ENCODE assay signal across 8 cellular contexts in genomic region chr22:37659066-37659896, GRCh38. TPM values are rescaled to one million over a fixed set of nuclear protein-coding genes. Genes with fewer than 3 reads are reported as not detected.
DNase-seq lines count a peak whose midpoint lies in the region; ATAC-seq and TF ChIP-seq lines count a peak whose summit lies in the region.

No MANE protein-coding gene starts in this region.

- POLR2A ChIA-PET in activated CD4-positive, alpha-beta memory T cell treated with anti-CD3 and anti-CD28 coated beads, Interleukin-2, amount 10 ng/mL, durations not matched to agents 7 days and 5 days (lab: Charles Lee) = interaction anchor here (0.9 to 15.9 kb wide), 10 partner anchors 8 to 40 kb away, joined by 3 to 244 read pairs (median 10); partner anchors contain the start of genes LGALS1, NOL12 and SH3BP1

- no peak for ATAC-seq in Right ventricle myocardium inferior
- peak; percentile 7 for ATAC-seq in HG03064 (IDR thresholded peaks at IDR 0.05; ENCODE audit: low read depth, unreplicated experiment)
- no peak for ATAC-seq in HG02884 (IDR thresholded peaks at IDR 0.05; ENCODE audit: unreplicated experiment)

- H3K9me3 Mint-ChIP-seq in activated CD4-positive, alpha-beta memory T cell treated with anti-CD3 and anti-CD28 coated beads, Interleukin-2, amount 10 ng/mL, durations not matched to agents 7 days and 5 days = no peaks in the 10 kb centered on the region
- H3K9me3 Mint-ChIP-seq in glutamatergic neuron (ENCODE audit: unreplicated experiment) = peaks cover 12% of the 10 kb centered on the region

- CTCF ChIA-PET in activated CD4-positive, alpha-beta memory T cell treated with anti-CD3 and anti-CD28 coated beads, Interleukin-2, amount 10 ng/mL, durations not matched to agents 7 days and 5 days (lab: Charles Lee) = interaction anchor here (1.0 to 12.8 kb wide), 12 partner anchors 12 to 294 kb away, joined by 3 to 191 read pairs (median 5); partner anchors contain the start of genes C22orf23, GGA1, LGALS1 and NOL12

- no peaks in the 10 kb centered on the region for H3K9me3 ChIP-seq in left ventricle myocardium inferior (replicated peaks)

- peak overlapping the region; percentile 74 for H3K4me3 ChIP-seq in left ventricle myocardium inferior
- H3K4me3 ChIP-seq in skeletal muscle cell (ENCODE audit: low read depth, low read length) = peak overlapping the region; percentile 76

- peaks cover 19% of the 10 kb centered on the region for H3K36me3 Mint-ChIP-seq in activated CD4-positive, alpha-beta memory T cell treated with anti-CD3 and anti-CD28 coated beads, Interleukin-2, amount 10 ng/mL, durations not matched to agents 7 days and 5 days (ENCODE audit: low read depth)
- no peaks in the 10 kb centered on the region for H3K36me3 Mint-ChIP-seq in glutamatergic neuron (ENCODE audit: unreplicated experiment)

- intact Hi-C loops in left ventricle myocardium inferior (cut with micrococcal nuclease) = no loop called here
- intact Hi-C loops in Right ventricle myocardium inferior (cut with DNase I) = no loop called here

- H3K27ac Mint-ChIP-seq in activated CD4-positive, alpha-beta memory T cell treated with anti-CD3 and anti-CD28 coated beads, Interleukin-2, amount 10 ng/mL, durations not matched to agents 7 days and 5 days = peak overlapping the region; percentile 71
- H3K27ac Mint-ChIP-seq in glutamatergic neuron (ENCODE audit: unreplicated experiment) = peak overlapping the region; percentile 100

- no peaks in the 10 kb centered on the region for H3K27me3 ChIP-seq in left ventricle myocardium inferior (ENCODE audit: low read depth)

- peak overlapping the region; percentile 84 for H3K4me3 Mint-ChIP-seq in activated CD4-positive, alpha-beta memory T cell treated with anti-CD3 and anti-CD28 coated beads, Interleukin-2, amount 10 ng/mL, durations not matched to agents 7 days and 5 days
- H3K4me3 Mint-ChIP-seq in glutamatergic neuron (ENCODE audit: unreplicated experiment) = peak overlapping the region; percentile 92

- TF ChIP-seq CTCF in left ventricle myocardium inferior (IDR thresholded peaks at IDR 0.05; ENCODE audit: borderline replicate concordance) (no peak), glutamatergic neuron (IDR thresholded peaks at IDR 0.05; ENCODE audit: partially characterized antibody, unreplicated experiment) (no peak)

- no peaks in the 10 kb centered on the region for H3K36me3 ChIP-seq in left ventricle myocardium inferior

- no peaks in the 10 kb centered on the region for H3K27me3 Mint-ChIP-seq in activated CD4-positive, alpha-beta memory T cell treated with anti-CD3 and anti-CD28 coated beads, Interleukin-2, amount 10 ng/mL, durations not matched to agents 7 days and 5 days
- peaks cover 14% of the 10 kb centered on the region for H3K27me3 Mint-ChIP-seq in glutamatergic neuron (ENCODE audit: unreplicated experiment)

- no peak for DNase-seq in left ventricle myocardium inferior
- DNase-seq in Right ventricle myocardium inferior (ENCODE audit: missing footprints) = no peak
- DNase-seq in activated CD4-positive, alpha-beta memory T cell treated with anti-CD3 and anti-CD28 coated beads, Interleukin-2, amount 10 ng/mL, durations not matched to agents 7 days and 5 days = no peak
- DNase-seq in glutamatergic neuron = no peak
- no peak for DNase-seq in skeletal muscle cell (ENCODE audit: low read depth)
- DNase-seq in NCI-H2227 treated with DMSO at 0.1 percent for 48 hours (lab: John Stamatoyannopoulos, UW) = no peak

- peaks cover 45% of the 10 kb centered on the region for H3K4me1 ChIP-seq in left ventricle myocardium inferior

- H3K4me1 Mint-ChIP-seq in activated CD4-positive, alpha-beta memory T cell treated with anti-CD3 and anti-CD28 coated beads, Interleukin-2, amount 10 ng/mL, durations not matched to agents 7 days and 5 days = peaks cover 42% of the 10 kb centered on the region
- peaks cover 29% of the 10 kb centered on the region for H3K4me1 Mint-ChIP-seq in glutamatergic neuron (ENCODE audit: low read depth, unreplicated experiment)

- H3K27ac ChIP-seq in left ventricle myocardium inferior (replicated peaks) = peak overlapping the region; percentile 86

RNA-seq across cellular contexts. Expression of gene PDXP, which starts 0.8 kb away (rescaled TPM):
- 23.9 TPM for total RNA-seq in left ventricle myocardium inferior
- total RNA-seq in Right ventricle myocardium inferior = 21.4 TPM
- total RNA-seq in activated CD4-positive, alpha-beta memory T cell treated with anti-CD3 and anti-CD28 coated beads, Interleukin-2, amount 10 ng/mL, durations not matched to agents 7 days and 5 days = 10 to 100 TPM; 19.1 to 21.6 TPM
- 88.1 TPM for total RNA-seq in glutamatergic neuron (ENCODE audit: unreplicated experiment)

RNA-seq across cellular contexts. Expression of gene LGALS1, which starts 16.2 kb away (rescaled TPM):
- total RNA-seq in left ventricle myocardium inferior (843 TPM), Right ventricle myocardium inferior (1,345 TPM), glutamatergic neuron (ENCODE audit: unreplicated experiment) (50.7 TPM)
- total RNA-seq in activated CD4-positive, alpha-beta memory T cell treated with anti-CD3 and anti-CD28 coated beads, Interleukin-2, amount 10 ng/mL, durations not matched to agents 7 days and 5 days = 1,000 to 10,000 TPM; 2,209 to 2,240 TPM

RNA-seq across cellular contexts. Expression of gene SH3BP1, which starts 19.8 kb away (rescaled TPM):
- total RNA-seq in left ventricle myocardium inferior (2.5 TPM), Right ventricle myocardium inferior (1.5 TPM), glutamatergic neuron (ENCODE audit: unreplicated experiment) (12.7 TPM)
- 100 to 1,000 TPM; 161 to 162 TPM for total RNA-seq in activated CD4-positive, alpha-beta memory T cell treated with anti-CD3 and anti-CD28 coated beads, Interleukin-2, amount 10 ng/mL, durations not matched to agents 7 days and 5 days

RNA-seq across cellular contexts. Expression of gene NOL12, which starts 26.9 kb away (rescaled TPM):
- 12.8 TPM for total RNA-seq in left ventricle myocardium inferior
- total RNA-seq in Right ventricle myocardium inferior = 14.1 TPM
- 10 to 100 TPM; 36.6 to 36.9 TPM for total RNA-seq in activated CD4-positive, alpha-beta memory T cell treated with anti-CD3 and anti-CD28 coated beads, Interleukin-2, amount 10 ng/mL, durations not matched to agents 7 days and 5 days
- 9.9 TPM for total RNA-seq in glutamatergic neuron (ENCODE audit: unreplicated experiment)

RNA-seq across cellular contexts. Expression of gene TRIOBP, which starts 37.6 kb away (rescaled TPM):
- 86.5 TPM for total RNA-seq in left ventricle myocardium inferior
- 90.1 TPM for total RNA-seq in Right ventricle myocardium inferior
- 10 to 100 TPM; 40.9 to 42.7 TPM for total RNA-seq in activated CD4-positive, alpha-beta memory T cell treated with anti-CD3 and anti-CD28 coated beads, Interleukin-2, amount 10 ng/mL, durations not matched to agents 7 days and 5 days
- total RNA-seq in glutamatergic neuron (ENCODE audit: unreplicated experiment) = 33.7 TPM

Comparison
In these comparisons a context has a peak if more than half of its experiments do, and no peak if none do; other contexts are left out.
1. RNA of gene LGALS1, which starts 16.2 kb away (total RNA-seq): 2,209 to 2,240 TPM in activated CD4-positive, alpha-beta memory T cell treated with anti-CD3 and anti-CD28 coated beads, Interleukin-2, amount 10 ng/mL, durations not matched to agents 7 days and 5 days, 1,345 TPM in Right ventricle myocardium inferior (single experiment) and 843 TPM in left ventricle myocardium inferior (single experiment); 50.7 TPM in glutamatergic neuron (single experiment); every median in the first group is over 10 times any median in the second.
2. RNA of gene SH3BP1, which starts 19.8 kb away (total RNA-seq): 161 to 162 TPM in activated CD4-positive, alpha-beta memory T cell treated with anti-CD3 and anti-CD28 coated beads, Interleukin-2, amount 10 ng/mL, durations not matched to agents 7 days and 5 days; 12.7 TPM in glutamatergic neuron (single experiment), 2.5 TPM in left ventricle myocardium inferior (single experiment) and 1.5 TPM in Right ventricle myocardium inferior (single experiment); every median in the first group is over 10 times any median in the second.